ENCODE assay signal across 15 cellular contexts in genomic region chr22:42214625-42215415, GRCh38. TPM values are rescaled to one million over a fixed set of nuclear protein-coding genes. Genes with fewer than 3 reads are reported as not detected.
A peak's percentile ranks its signal among the peaks of the same experiment; 100 is the strongest.
DNase-seq lines count a peak whose midpoint lies in the region; ATAC-seq and TF ChIP-seq lines count a peak whose summit lies in the region.
"Had no signal": no experiment of that assay in that cellular context is flagged by ENCODE, and none has a peak within 500 bp of the region (broad histone marks: within the 10 kb centered on the region; RNA-seq: fewer than 3 reads in every experiment).

No MANE protein-coding gene starts in this region.

- no peak for ATAC-seq in T-helper 17 cell
- peak; percentile 80 for ATAC-seq in sciatic nerve
- ATAC-seq: foreskin keratinocyte had no signal

- no TSS peak for BruUV-seq in MCF 10A (replicated peaks; lab: Mats Ljungman, UMichigan)

- peaks cover 4% of the 10 kb centered on the region for H3K36me3 Mint-ChIP-seq in T-helper 17 cell (ENCODE audit: low read depth)
- peaks cover 42% of the 10 kb centered on the region for H3K36me3 Mint-ChIP-seq in MCF 10A (ENCODE audit: insufficient read depth, unreplicated experiment)

- POLR2A ChIA-PET in MCF 10A (lab: Yijun Ruan, JAX) = no interaction called here

- H3K9me3 Mint-ChIP-seq in MCF 10A (ENCODE audit: unreplicated experiment) = no peaks in the 10 kb centered on the region
- H3K9me3 Mint-ChIP-seq: CD8-positive, alpha-beta memory T cell had no signal

- TF ChIP-seq CTCF in choroid plexus epithelial cell (conservative IDR thresholded peaks at IDR 0.05; ENCODE audit: low read depth, low read length) (no peak), MCF 10A (IDR thresholded peaks at IDR 0.05; ENCODE audit: unreplicated experiment) (no peak)

- H3K4me1 Mint-ChIP-seq in T-helper 17 cell (peaks cover 40% of the 10 kb centered on the region), MCF 10A (ENCODE audit: insufficient read depth, unreplicated experiment) (peaks cover 19% of the 10 kb centered on the region)

- H3K4me3 Mint-ChIP-seq in T-helper 17 cell (no peak overlapping the region), MCF 10A (ENCODE audit: unreplicated experiment) (no peak overlapping the region)
- H3K4me3 Mint-ChIP-seq: activated naive CD8-positive, alpha-beta T cell had no signal

- intact Hi-C loops in sciatic nerve (cut with DNase I) (no loop called here), MCF 10A (cut with micrococcal nuclease) (no loop called here)

- DNase-seq in T-helper 17 cell (no peak), choroid plexus epithelial cell (ENCODE audit: low read depth) (peak; percentile 59), iPS-NIHi11 (ENCODE audit: low spot score) (peak; percentile 48), sciatic nerve (ENCODE audit: low spot score) (no peak), COLO829 (ENCODE audit: low spot score) (no peak), CD1c-positive myeloid dendritic cell (ENCODE audit: extremely low spot score) (no peak), MCF 10A (ENCODE audit: unreplicated experiment) (no peak), cerebellar nuclear complex (lab: John Stamatoyannopoulos, UW) (no peak)
- DNase-seq: CD8-positive, alpha-beta memory T cell; foreskin keratinocyte; GF-D8; GM23248 had no signal

- CTCF ChIA-PET in MCF 10A (lab: Yijun Ruan, JAX) = interaction anchor here (0.7 kb wide), 1 partner anchor 11 kb away, joined by 3 read pairs; no protein-coding TSS in a partner anchor

- no peak overlapping the region for H3K4me3 ChIP-seq in choroid plexus epithelial cell (ENCODE audit: low read depth, low read length)
- H3K4me3 ChIP-seq: GM23248, skin epidermis, thoracic aorta had no signal

- H3K27ac Mint-ChIP-seq in T-helper 17 cell (peak overlapping the region; percentile 45), MCF 10A (ENCODE audit: low read depth, unreplicated experiment) (no peak overlapping the region)
- H3K27ac Mint-ChIP-seq: activated naive CD8-positive, alpha-beta T cell had no signal

- H3K27me3 Mint-ChIP-seq in T-helper 17 cell (no peaks in the 10 kb centered on the region), MCF 10A (ENCODE audit: insufficient read depth, unreplicated experiment) (no peaks in the 10 kb centered on the region)
- H3K27me3 Mint-ChIP-seq: activated naive CD8-positive, alpha-beta T cell had no signal

- no peaks in the 10 kb centered on the region for H3K9me3 ChIP-seq in T-helper 17 cell (ENCODE audit: control insufficient read depth, low read length, poor library complexity, severe bottlenecking)
- H3K9me3 ChIP-seq: thoracic aorta had no signal

RNA-seq across cellular contexts. Expression of gene TCF20, which starts 55.6 kb away (rescaled TPM):
- total RNA-seq in T-helper 17 cell (10 to 100 TPM; 68.7 to 81.9 TPM), sciatic nerve (46.1 TPM), MCF 10A (2022) (44.7 and 56.4 TPM in 2 replicates)

Comparison
In these comparisons a context has a peak if more than half of its experiments do, and no peak if none do; other contexts are left out.
1. DNase-seq: peak in choroid plexus epithelial cell (single experiment) and iPS-NIHi11 (single experiment); none in T-helper 17 cell (0 of 3), sciatic nerve (single experiment), COLO829 (single experiment), CD1c-positive myeloid dendritic cell (single experiment), MCF 10A (single experiment) and cerebellar nuclear complex (0 of 2).